21 cellular contexts compared by ENCODE assay signal in the genomic region with DNA sequence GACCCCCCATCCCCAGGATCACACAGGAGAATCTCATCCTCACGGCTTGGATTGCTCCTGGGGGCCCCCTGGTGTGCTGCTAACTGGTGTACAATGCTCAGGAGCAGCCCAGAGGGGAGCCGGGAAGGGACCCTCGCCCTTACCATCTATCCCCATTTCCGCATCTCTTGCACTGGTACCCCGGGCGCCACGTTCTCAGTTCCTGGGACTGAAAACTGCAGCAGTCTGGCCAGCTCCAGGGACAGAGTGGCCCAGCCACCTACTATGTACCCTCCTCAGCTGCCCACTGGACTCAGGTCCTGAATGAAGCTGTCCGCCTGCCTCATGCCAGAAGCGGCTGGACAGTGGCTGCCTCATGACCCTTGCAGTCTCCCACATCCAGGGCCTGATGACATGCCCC. TPM values are rescaled to one million over a fixed set of nuclear protein-coding genes. Genes with fewer than 3 reads are reported as not detected.
DNase-seq lines count a peak whose midpoint lies in the region; ATAC-seq, FAIRE-seq and TF ChIP-seq lines count a peak whose summit lies in the region.
"Had no signal": no experiment of that assay in that cellular context is flagged by ENCODE, and none has a peak within 500 bp of the region (broad histone marks: within the 10 kb centered on the region; RNA-seq: fewer than 3 reads in every experiment).

No MANE protein-coding gene starts in this region.

- H3K4me1 Mint-ChIP-seq in neural progenitor cell: peaks cover 3% of the 10 kb centered on the region

- TF ChIP-seq POLR2A in right lobe of liver (IDR thresholded peaks at IDR 0.05): no peak

- no peak overlapping the region for H2AFZ ChIP-seq in neural progenitor cell (replicated peaks)

- H3K4me2 ChIP-seq in neural progenitor cell: no peak overlapping the region
- H3K4me2 ChIP-seq: A549 had no signal

- 100% methylated on average over 2 of the region's 9 CpGs for WGBS in right lobe of liver (ENCODE audit: insufficient coverage, low coverage, low lambda C conversion rate, missing lambda C conversion rate)

- no peaks in the 10 kb centered on the region for H4K20me1 ChIP-seq in neural progenitor cell (ENCODE audit: low read depth)

- H3K27me3 ChIP-seq in neural progenitor cell: peaks cover 9% of the 10 kb centered on the region
- no peaks in the 10 kb centered on the region for H3K27me3 ChIP-seq in right lobe of liver

- H3K27ac ChIP-seq in kidney (ENCODE audit: low read depth in 2 of 2, low read length in 2 of 2): no peak overlapping the region
- no peak overlapping the region for H3K27ac ChIP-seq in neural progenitor cell
- no peak overlapping the region for H3K27ac ChIP-seq in right lobe of liver
- H3K27ac ChIP-seq: 22Rv1; A549; BLaER1 treated with 17β-estradiol and CSF1 and Interleukin-3, amounts not matched to agents 10 nM and 100 nM; C4-2B had no signal

- DNase-seq in DMS 273 (lab: John Stamatoyannopoulos, UW; ENCODE audit: unreplicated experiment): peak; percentile 10
- no peak for DNase-seq in DMS 273 treated with DMSO at 0.1 percent for 48 hours (lab: John Stamatoyannopoulos, UW)
- DNase-seq in kidney: peak; percentile 54
- DNase-seq in neural progenitor cell (ENCODE audit: low spot score): no peak
- no peak for DNase-seq in right lobe of liver
- DNase-seq: AML-193; Calu3; CD4-positive, alpha-beta T cell; CD8-positive, alpha-beta T cell; DMS79 treated with DMSO at 0.1 percent for 48 hours; GF-D8 had no signal

- no peaks in the 10 kb centered on the region for H3F3A ChIP-seq in neural progenitor cell (ENCODE audit: low read depth)

- H3K36me3 ChIP-seq in kidney (ENCODE audit: control insufficient read depth in 1 of 2, insufficient read depth in 2 of 2, low read length in 2 of 2) (no peaks in the 10 kb centered on the region), neural progenitor cell (no peaks in the 10 kb centered on the region), right lobe of liver (no peaks in the 10 kb centered on the region)
- H3K36me3 ChIP-seq: BLaER1 treated with 17β-estradiol and CSF1 and Interleukin-3, amounts not matched to agents 10 nM and 100 nM had no signal

- H3K27ac Mint-ChIP-seq in neural progenitor cell: no peak overlapping the region
- H3K27ac Mint-ChIP-seq: B cell; CD4-positive, alpha-beta T cell; CD8-positive, alpha-beta T cell had no signal

- H3K27me3 Mint-ChIP-seq in neural progenitor cell (ENCODE audit: insufficient read depth, low read depth): peaks cover 4% of the 10 kb centered on the region
- H3K27me3 Mint-ChIP-seq: CD4-positive, alpha-beta T cell had no signal

- H3K4me1 ChIP-seq in kidney (ENCODE audit: control insufficient read depth in 1 of 2, insufficient read depth in 1 of 2, low read depth in 1 of 2, low read length in 2 of 2) (no peaks in the 10 kb centered on the region), neural progenitor cell (no peaks in the 10 kb centered on the region), right lobe of liver (no peaks in the 10 kb centered on the region)
- H3K4me1 ChIP-seq: A549, Caco-2 had no signal

- no peaks in the 10 kb centered on the region for H3K36me3 Mint-ChIP-seq in neural progenitor cell
- H3K36me3 Mint-ChIP-seq: CD8-positive, alpha-beta T cell had no signal

- no peaks in the 10 kb centered on the region for H3K79me2 ChIP-seq in neural progenitor cell (ENCODE audit: low read depth)

- H3K4me3 ChIP-seq in kidney (ENCODE audit: low read length in 2 of 2) (no peak overlapping the region), neural progenitor cell (no peak overlapping the region), right lobe of liver (no peak overlapping the region)
- H3K4me3 ChIP-seq: A549; BLaER1 treated with 17β-estradiol and CSF1 and Interleukin-3, amounts not matched to agents 10 nM and 100 nM had no signal

- H3K9me3 ChIP-seq in kidney (ENCODE audit: control insufficient read depth in 1 of 2, low read length in 2 of 2) (no peaks in the 10 kb centered on the region), neural progenitor cell (ENCODE audit: low read depth) (no peaks in the 10 kb centered on the region), right lobe of liver (no peaks in the 10 kb centered on the region)
- H3K9me3 ChIP-seq: A549, Caco-2 had no signal

- no peak for ATAC-seq in right lobe of liver
- ATAC-seq: A549; CD8-positive, alpha-beta T cell had no signal

- no peak for FAIRE-seq in kidney (lab: Jason Lieb, UNC)
- FAIRE-seq: A549, D721Med, G401.6, GM12891, GM19239 had no signal

- H3K4me3 Mint-ChIP-seq in neural progenitor cell: peak overlapping the region; percentile 52
- H3K4me3 Mint-ChIP-seq: B cell; CD4-positive, alpha-beta T cell; CD8-positive, alpha-beta T cell had no signal

- TF ChIP-seq CTCF in kidney (IDR thresholded peaks at IDR 0.05; ENCODE audit: borderline replicate concordance, extremely low read depth, insufficient read depth): no peak
- no peak for TF ChIP-seq CTCF in neural progenitor cell (IDR thresholded peaks at IDR 0.05)
- TF ChIP-seq CTCF in right lobe of liver (IDR thresholded peaks at IDR 0.05): no peak

- intact Hi-C loops in kidney (cut with DNase I) (no loop called here), right lobe of liver (cut with DNase I) (no loop called here)

- H3K9ac ChIP-seq in kidney (ENCODE audit: low read length in 2 of 2) (no peak overlapping the region), neural progenitor cell (no peak overlapping the region)
- H3K9ac ChIP-seq: BLaER1 treated with 17β-estradiol and CSF1 and Interleukin-3, amounts not matched to agents 10 nM and 100 nM had no signal

- H3K9me3 Mint-ChIP-seq in neural progenitor cell: peaks cover 18% of the 10 kb centered on the region
- H3K9me3 Mint-ChIP-seq: CD4-positive, alpha-beta T cell; CD8-positive, alpha-beta T cell had no signal

RNA-seq across cellular contexts. Expression of gene SMIM10L2A, which starts 2.7 kb away (rescaled TPM):
- 3.5 TPM for total RNA-seq in kidney
- 8.2 TPM for polyA plus RNA-seq in kidney (ENCODE audit: insufficient read depth, low read depth, low replicate concordance)
- total RNA-seq in neural progenitor cell (ENCODE audit: low replicate concordance): 1.9 and 5.9 TPM in 2 replicates
- under 1 TPM; 0.06 to 0.18 (median 0.16) TPM for total RNA-seq in right lobe of liver

Comparison
In these comparisons a context has a peak if more than half of its experiments do, and no peak if none do; other contexts are left out.
1. DNase-seq: peak in DMS 273 (single experiment) and kidney (single experiment); none in DMS 273 treated with DMSO at 0.1 percent for 48 hours (single experiment), neural progenitor cell (single experiment) and right lobe of liver (0 of 3).